ENCODE assay signal across 9 cellular contexts in genomic region chr6:39377530-39377929, GRCh38. TPM values are rescaled to one million over a fixed set of nuclear protein-coding genes. Genes with fewer than 3 reads are reported as not detected.
DNase-seq lines count a peak whose midpoint lies in the region; ATAC-seq, FAIRE-seq and TF ChIP-seq lines count a peak whose summit lies in the region.
"Had no signal": no experiment of that assay in that cellular context is flagged by ENCODE, and none has a peak within 500 bp of the region (broad histone marks: within the 10 kb centered on the region; RNA-seq: fewer than 3 reads in every experiment).

No MANE protein-coding gene starts in this region.

- peak; percentile 72 for FAIRE-seq in GM18507 (lab: Jason Lieb, UNC)
- FAIRE-seq: islet of Langerhans had no signal

- no peak overlapping the region for H3K4me3 ChIP-seq in AG10803 (ENCODE audit: low read length)

- ATAC-seq in stimulated activated effector memory CD8-positive, alpha-beta T cell treated with anti-CD3 and anti-CD28 coated beads, Interleukin-12 subunit alpha, Interleukin-12 subunit beta, amount 100 ng/mL, for 72 hours = no peak
- ATAC-seq in T-helper 17 cell = no peak

- H3K4me1 Mint-ChIP-seq in brain (peaks cover 12% of the 10 kb centered on the region), T-helper 17 cell (peaks cover 2% of the 10 kb centered on the region)
- H3K4me1 Mint-ChIP-seq in stimulated activated effector memory CD8-positive, alpha-beta T cell treated with anti-CD3 and anti-CD28 coated beads, Interleukin-12 subunit alpha, Interleukin-12 subunit beta, amount 100 ng/mL, for 72 hours = no peaks in the 10 kb centered on the region

- TF ChIP-seq CTCF in AG10803 (conservative IDR thresholded peaks at IDR 0.05; ENCODE audit: low read length) = peak; percentile 97
- TF ChIP-seq CTCF in brain (conservative IDR thresholded peaks at IDR 0.05) = peak; percentile 86

- peaks cover 2 to 15% (median 3%) of the 10 kb centered on the region in 5 experiments for H3K9me3 Mint-ChIP-seq in brain
- no peaks in the 10 kb centered on the region for H3K9me3 Mint-ChIP-seq in stimulated activated effector memory CD8-positive, alpha-beta T cell treated with anti-CD3 and anti-CD28 coated beads, Interleukin-12 subunit alpha, Interleukin-12 subunit beta, amount 100 ng/mL, for 72 hours

- H3K9me3 ChIP-seq in T-helper 17 cell (ENCODE audit: control insufficient read depth, low read length, poor library complexity, severe bottlenecking) = no peaks in the 10 kb centered on the region

- DNase-seq in AG10803 (ENCODE audit: low read depth) (peak; percentile 86), GM18507 (ENCODE audit: extremely low spot score, insufficient read length, low read depth) (peak; percentile 28), NCI-H2227 treated with DMSO at 0.1 percent for 48 hours (lab: John Stamatoyannopoulos, UW) (peak; percentile 76), inferior parietal cortex (ENCODE audit: extremely low spot score) (peak; percentile 91), stromal cell of bone marrow (ENCODE audit: low read depth) (peak; percentile 69), T-helper 17 cell (no peak)
- no peak for DNase-seq in stimulated activated effector memory CD8-positive, alpha-beta T cell treated with anti-CD3 and anti-CD28 coated beads, Interleukin-12 subunit alpha, Interleukin-12 subunit beta, amount 100 ng/mL, for 72 hours (ENCODE audit: low spot score in 2 of 2)

- H3K27ac Mint-ChIP-seq in brain (peak overlapping the region; percentile 17 to 92 (median 75)), T-helper 17 cell (no peak overlapping the region)
- H3K27ac Mint-ChIP-seq in stimulated activated effector memory CD8-positive, alpha-beta T cell treated with anti-CD3 and anti-CD28 coated beads, Interleukin-12 subunit alpha, Interleukin-12 subunit beta, amount 100 ng/mL, for 72 hours = no peak overlapping the region

- no peak overlapping the region for H3K4me3 Mint-ChIP-seq in brain
- H3K4me3 Mint-ChIP-seq in stimulated activated effector memory CD8-positive, alpha-beta T cell treated with anti-CD3 and anti-CD28 coated beads, Interleukin-12 subunit alpha, Interleukin-12 subunit beta, amount 100 ng/mL, for 72 hours = no peak overlapping the region
- no peak overlapping the region for H3K4me3 Mint-ChIP-seq in T-helper 17 cell

- H3K27me3 Mint-ChIP-seq in brain (peaks cover 10% of the 10 kb centered on the region), T-helper 17 cell (peaks cover 31% of the 10 kb centered on the region)

- H3K36me3 Mint-ChIP-seq in brain = no peaks in the 10 kb centered on the region
- H3K36me3 Mint-ChIP-seq in stimulated activated effector memory CD8-positive, alpha-beta T cell treated with anti-CD3 and anti-CD28 coated beads, Interleukin-12 subunit alpha, Interleukin-12 subunit beta, amount 100 ng/mL, for 72 hours = no peaks in the 10 kb centered on the region
- H3K36me3 Mint-ChIP-seq in T-helper 17 cell (ENCODE audit: low read depth) = peaks cover 2% of the 10 kb centered on the region

RNA-seq across cellular contexts. Expression of gene KCNK16, which starts 55.0 kb away (rescaled TPM):
- 57.1 TPM for polyA plus RNA-seq in brain (ENCODE audit: insufficient read depth, low read depth, low replicate concordance)
- total RNA-seq in T-helper 17 cell = not detected

Comparison
In these comparisons a context has a peak if more than half of its experiments do, and no peak if none do; other contexts are left out.
1. DNase-seq: peak in AG10803 (single experiment), GM18507 (single experiment), NCI-H2227 treated with DMSO at 0.1 percent for 48 hours (single experiment), inferior parietal cortex (single experiment) and stromal cell of bone marrow (single experiment); none in stimulated activated effector memory CD8-positive, alpha-beta T cell treated with anti-CD3 and anti-CD28 coated beads, Interleukin-12 subunit alpha, Interleukin-12 subunit beta, amount 100 ng/mL, for 72 hours (0 of 2) and T-helper 17 cell (0 of 3).
2. H3K27ac Mint-ChIP-seq: peak in brain (5 of 5); none in stimulated activated effector memory CD8-positive, alpha-beta T cell treated with anti-CD3 and anti-CD28 coated beads, Interleukin-12 subunit alpha, Interleukin-12 subunit beta, amount 100 ng/mL, for 72 hours (single experiment) and T-helper 17 cell (single experiment).